ENCODE assay signal across 8 cellular contexts in the genomic region with DNA sequence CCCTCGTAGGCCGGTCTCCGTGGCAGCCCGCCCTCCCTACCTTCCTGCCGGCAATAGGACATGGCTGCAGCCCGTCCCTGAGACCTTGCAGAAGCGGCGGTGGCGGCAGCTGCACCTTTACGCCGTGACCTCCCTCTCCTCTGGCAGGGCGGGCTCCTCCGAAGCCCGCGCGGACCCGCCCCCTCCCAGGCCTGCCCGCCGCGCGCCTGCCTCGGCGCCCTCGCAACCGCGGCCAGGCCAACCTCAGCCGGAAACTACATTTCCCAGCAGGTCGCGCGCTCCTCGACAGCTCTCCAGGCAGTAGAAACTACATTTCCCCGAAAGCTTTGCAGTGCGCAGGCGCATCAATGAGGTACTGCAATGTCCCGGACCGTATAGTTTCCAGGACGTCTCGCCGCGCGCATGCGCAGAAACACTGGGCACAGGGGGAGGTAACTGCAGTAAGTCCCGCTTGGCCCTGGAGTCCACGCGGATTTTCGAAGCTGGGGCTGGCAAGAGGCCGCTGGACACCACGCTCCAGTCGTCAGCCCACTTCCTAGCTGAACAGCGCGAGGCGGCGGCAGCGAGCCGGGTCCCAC. TPM values are rescaled to one million over a fixed set of nuclear protein-coding genes. Genes with fewer than 3 reads are reported as not detected.
A peak's percentile ranks its signal among the peaks of the same experiment; 100 is the strongest.
DNase-seq lines count a peak whose midpoint lies in the region; ATAC-seq and TF ChIP-seq lines count a peak whose summit lies in the region.

A gene (minus strand): TSS at position 256 of the 578 bp plus-strand sequence. CDS start 194 bp downstream, at position 62.
A gene with protein sequence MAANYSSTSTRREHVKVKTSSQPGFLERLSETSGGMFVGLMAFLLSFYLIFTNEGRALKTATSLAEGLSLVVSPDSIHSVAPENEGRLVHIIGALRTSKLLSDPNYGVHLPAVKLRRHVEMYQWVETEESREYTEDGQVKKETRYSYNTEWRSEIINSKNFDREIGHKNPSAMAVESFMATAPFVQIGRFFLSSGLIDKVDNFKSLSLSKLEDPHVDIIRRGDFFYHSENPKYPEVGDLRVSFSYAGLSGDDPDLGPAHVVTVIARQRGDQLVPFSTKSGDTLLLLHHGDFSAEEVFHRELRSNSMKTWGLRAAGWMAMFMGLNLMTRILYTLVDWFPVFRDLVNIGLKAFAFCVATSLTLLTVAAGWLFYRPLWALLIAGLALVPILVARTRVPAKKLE (plus strand): TSS at position 438 of the 578 bp plus-strand sequence. CDS start 142 bp downstream, outside the sequence.

- H3K4me3 ChIP-seq in GM12865 (ENCODE audit: low read depth, low read length) (peak within 1 kb of the TSS; percentile 89), adipocyte (ENCODE audit: low read length) (peak within 1 kb of the TSS; percentile 92)

- H3K9ac ChIP-seq in adipocyte (ENCODE audit: low read length), result peak within 1 kb of the TSS; percentile 98

- H3K36me3 Mint-ChIP-seq in type B pancreatic cell, result peaks cover 26% of the 10 kb centered on the region

- DNase-seq in GM12865 (ENCODE audit: low read depth) (peak; percentile 99), NCI-H1417 treated with DMSO at 0.1 percent for 48 hours (lab: John Stamatoyannopoulos, UW) (peak; percentile 82), SW480 (ENCODE audit: low spot score) (peak; percentile 98), adipocyte (ENCODE audit: low read depth) (peak; percentile 100), cardiac septum (ENCODE audit: low spot score) (peak; percentile 100), pons (ENCODE audit: low spot score) (peak; percentile 99), type B pancreatic cell (ENCODE audit: extremely low spot score, unreplicated experiment) (peak; percentile 99)

- no peak for TF ChIP-seq CTCF in GM12865 (IDR thresholded peaks at IDR 0.05; ENCODE audit: insufficient read depth, low read depth, low read length, missing control alignments)
- TF ChIP-seq CTCF in type B pancreatic cell (conservative IDR thresholded peaks at IDR 0.05), result no peak

- H3K4me3 Mint-ChIP-seq in type B pancreatic cell, result peak within 1 kb of the TSS; percentile 99

- intact Hi-C loops in cardiac septum (cut with DNase I), result loop anchor here (1.0 to 10.0 kb wide), 5 partner anchors 18 to 528 kb away; a partner anchor contains a TSS

- no peaks in the 10 kb centered on the region for H3K27me3 ChIP-seq in adipocyte (replicated peaks; ENCODE audit: control insufficient read depth, insufficient read depth, low read length)

- H3K27me3 Mint-ChIP-seq in type B pancreatic cell, result no peaks in the 10 kb centered on the region

- peaks cover 24% of the 10 kb centered on the region for H3K36me3 ChIP-seq in adipocyte (ENCODE audit: control insufficient read depth, insufficient read depth, low read length, severe bottlenecking)

- peak; percentile 84 for ATAC-seq in HG02763 (IDR thresholded peaks at IDR 0.05; ENCODE audit: unreplicated experiment)

- H3K9me3 ChIP-seq in adipocyte (ENCODE audit: control insufficient read depth, low read length), result no peaks in the 10 kb centered on the region

- peaks cover 30% of the 10 kb centered on the region for H3K4me1 Mint-ChIP-seq in type B pancreatic cell (ENCODE audit: unreplicated experiment)

- H3K4me1 ChIP-seq in adipocyte (ENCODE audit: control insufficient read depth, insufficient read depth, low read length), result peaks cover 32% of the 10 kb centered on the region

- H3K9me3 Mint-ChIP-seq in type B pancreatic cell, result no peaks in the 10 kb centered on the region

- peak within 1 kb of the TSS; percentile 95 for H3K27ac Mint-ChIP-seq in type B pancreatic cell

RNA-seq across cellular contexts. Expression of the first gene that starts in this region (rescaled TPM):
- total RNA-seq in cardiac septum (23.0 TPM), type B pancreatic cell (ENCODE audit: low replicate concordance) (13.6 and 14.1 TPM in 2 replicates)

RNA-seq across cellular contexts. Expression of the second gene that starts in this region (rescaled TPM):
- total RNA-seq in cardiac septum (62.0 TPM), type B pancreatic cell (ENCODE audit: low replicate concordance) (52.0 and 55.0 TPM in 2 replicates)

Comparison
In these comparisons a context has a peak if more than half of its experiments do, and no peak if none do; other contexts are left out.
1. Peak in every context shown above with its lines: DNase-seq, ATAC-seq and H3K4me3 ChIP-seq.